ENCODE assay signal across 15 cellular contexts in genomic region chr12:44154128-44154527, GRCh38.
DNase-seq lines count a peak whose midpoint lies in the region; ATAC-seq and TF ChIP-seq lines count a peak whose summit lies in the region.
"Had no signal": no experiment of that assay in that cellular context is flagged by ENCODE, and none has a peak within 500 bp of the region (broad histone marks: within the 10 kb centered on the region; RNA-seq: fewer than 3 reads in every experiment).

No MANE protein-coding gene starts in this region.

- 40% methylated on average over 5 of the region's 5 CpGs for WGBS in hepatocyte (ENCODE audit: low lambda C conversion rate, missing lambda C conversion rate)

- peak; percentile 9 for DNase-seq in HFF-Myc (ENCODE audit: extremely low read depth, low read depth)
- peak; percentile 58 for DNase-seq in cerebellar cortex (ENCODE audit: low spot score)
- no peak for DNase-seq in hepatocyte (ENCODE audit: low spot score)
- peak; percentile 1 for DNase-seq in smooth muscle cell of the brain vasculature (ENCODE audit: low read depth, low spot score)
- no peak for DNase-seq in colonic mucosa
- no peak for DNase-seq in D341Med (ENCODE audit: low spot score)
- DNase-seq: activated gamma-delta T cell; CD4-positive, alpha-beta memory T cell; foreskin melanocyte; KG1; NCI-H1436 treated with DMSO at 0.1 percent for 48 hours; NCI-H510A treated with DMSO at 0.1 percent for 48 hours; nucleus accumbens had no signal

- H3K27ac ChIP-seq in hepatocyte = no peak overlapping the region
- H3K27ac ChIP-seq in colonic mucosa = no peak overlapping the region

- H4K20me1 ChIP-seq in hepatocyte (ENCODE audit: insufficient read depth, poor library complexity, severe bottlenecking) = no peaks in the 10 kb centered on the region

- no peaks in the 10 kb centered on the region for H3K4me1 ChIP-seq in hepatocyte (ENCODE audit: insufficient read depth)
- H3K4me1 ChIP-seq in colonic mucosa = no peaks in the 10 kb centered on the region

- peak overlapping the region; percentile 51 for H3K4me2 ChIP-seq in hepatocyte

- H3K9me3 ChIP-seq in hepatocyte (ENCODE audit: low read depth) = no peaks in the 10 kb centered on the region
- no peaks in the 10 kb centered on the region for H3K9me3 ChIP-seq in colonic mucosa

- H2AFZ ChIP-seq in hepatocyte = no peak overlapping the region

- intact Hi-C loops in colonic mucosa (cut with DNase I) = no loop called here

- H3K9me2 ChIP-seq in hepatocyte (replicated peaks; ENCODE audit: insufficient read depth) = no peaks in the 10 kb centered on the region

- no peak overlapping the region for H3K9ac ChIP-seq in colonic mucosa (ENCODE audit: low read depth in 2 of 2, low read length in 2 of 2)

- H3K27me3 ChIP-seq in hepatocyte = no peaks in the 10 kb centered on the region
- H3K27me3 ChIP-seq in colonic mucosa = no peaks in the 10 kb centered on the region

- H3K36me3 ChIP-seq in hepatocyte (replicated peaks; ENCODE audit: insufficient read depth, low read depth) = no peaks in the 10 kb centered on the region
- H3K36me3 ChIP-seq in colonic mucosa = no peaks in the 10 kb centered on the region

- TF ChIP-seq CTCF in HFF-Myc (IDR thresholded peaks at IDR 0.05; ENCODE audit: low read depth, low read length, missing control alignments) (no peak), hepatocyte (IDR thresholded peaks at IDR 0.05; ENCODE audit: poor library complexity) (no peak), colonic mucosa (IDR thresholded peaks at IDR 0.05) (no peak)

- no peak for ATAC-seq in GM21529 (IDR thresholded peaks at IDR 0.05; ENCODE audit: unreplicated experiment)
- ATAC-seq: WTC11 had no signal

- H3K4me3 ChIP-seq in HFF-Myc (replicated peaks; ENCODE audit: low read depth, low read length) (no peak overlapping the region), hepatocyte (no peak overlapping the region), colonic mucosa (no peak overlapping the region)

- H3K79me2 ChIP-seq in hepatocyte = no peaks in the 10 kb centered on the region

Comparison
In these comparisons a context has a peak if more than half of its experiments do, and no peak if none do; other contexts are left out.
1. DNase-seq: peak in HFF-Myc (single experiment), cerebellar cortex (single experiment) and smooth muscle cell of the brain vasculature (single experiment); none in hepatocyte (single experiment), colonic mucosa (single experiment) and D341Med (single experiment).